ENCODE assay signal across 8 cellular contexts in the genomic region with DNA sequence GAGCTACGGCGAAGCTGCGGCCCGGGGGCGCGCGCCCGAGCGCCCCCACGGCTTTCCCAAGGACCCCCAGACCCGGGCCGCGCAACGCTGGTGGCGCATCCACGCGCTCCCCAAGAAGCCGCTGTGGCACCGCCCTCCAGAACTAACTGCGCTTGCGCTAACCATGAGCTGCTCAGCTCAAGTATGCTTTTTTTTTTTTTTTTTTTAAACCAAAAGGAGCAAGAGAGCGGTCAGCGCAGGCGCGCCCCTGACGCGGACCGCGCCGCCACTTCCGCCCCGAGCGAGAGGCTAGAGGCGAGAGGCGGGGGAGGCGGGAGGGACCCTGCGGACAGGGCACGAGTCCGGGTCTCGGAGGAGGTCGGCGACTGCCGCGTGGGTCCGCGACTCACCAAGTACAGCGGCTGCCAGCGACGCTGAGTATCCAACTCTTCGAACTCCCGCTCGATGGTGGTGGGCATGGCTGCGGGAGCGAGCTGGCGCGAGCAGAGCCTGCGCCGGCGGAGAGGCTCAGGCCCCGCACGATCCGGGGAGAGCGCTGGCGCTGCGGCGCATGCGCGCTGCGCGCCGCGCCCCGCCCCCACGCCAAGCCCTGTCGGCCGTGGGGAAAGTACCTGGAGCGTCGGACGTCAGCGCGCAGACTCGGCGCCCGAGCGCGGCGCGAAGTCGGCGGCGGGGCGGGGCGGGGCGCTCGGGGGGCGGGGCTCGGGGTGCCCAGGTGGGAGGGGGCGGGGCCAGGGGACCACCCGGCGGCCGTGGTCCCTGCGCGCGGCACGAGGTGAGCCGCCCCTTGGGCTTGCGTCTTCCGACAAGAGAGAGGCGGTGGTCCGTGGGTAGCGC. TPM values are rescaled to one million over a fixed set of nuclear protein-coding genes. Genes with fewer than 3 reads are reported as not detected.
DNase-seq lines count a peak whose midpoint lies in the region; ATAC-seq and TF ChIP-seq lines count a peak whose summit lies in the region.

TSS of gene PTPN2 (minus strand) at position 554 of the 837 bp plus-strand sequence. CDS start at position 458, 96 bp downstream.

- H3K27ac Mint-ChIP-seq in GM23338: peak within 1 kb of the TSS; percentile 73
- H3K27ac Mint-ChIP-seq in naive B cell: peak within 1 kb of the TSS; percentile 97 to 99 (median 98)
- H3K27ac Mint-ChIP-seq in stimulated activated effector memory CD8-positive, alpha-beta T cell treated with anti-CD3 and anti-CD28 coated beads, Interleukin-12 subunit alpha, Interleukin-12 subunit beta, amount 100 ng/mL, for 72 hours: peak within 1 kb of the TSS; percentile 96

- H3K9me3 Mint-ChIP-seq in GM23338 (peaks cover 6% of the 10 kb centered on the region; the same call in 1 of the 3 replicates), naive B cell (no peaks in the 10 kb centered on the region)
- no peaks in the 10 kb centered on the region for H3K9me3 Mint-ChIP-seq in stimulated activated effector memory CD8-positive, alpha-beta T cell treated with anti-CD3 and anti-CD28 coated beads, Interleukin-12 subunit alpha, Interleukin-12 subunit beta, amount 100 ng/mL, for 72 hours

- no peaks in the 10 kb centered on the region; the same call in 1 of the 2 replicates for H4K20me1 ChIP-seq in GM23338 (replicated peaks; ENCODE audit: insufficient read depth)

- no peak within 1 kb of the TSS for H2AFZ ChIP-seq in GM23338

- H3K27me3 ChIP-seq in GM23338 (ENCODE audit: insufficient read depth) (no peaks in the 10 kb centered on the region), esophagus squamous epithelium (no peaks in the 10 kb centered on the region)

- H3K4me1 Mint-ChIP-seq in GM23338 (peaks cover 60% of the 10 kb centered on the region), naive B cell (peaks cover 52 to 71% (median 59%) of the 10 kb centered on the region in 3 donors)
- peaks cover 48% of the 10 kb centered on the region for H3K4me1 Mint-ChIP-seq in stimulated activated effector memory CD8-positive, alpha-beta T cell treated with anti-CD3 and anti-CD28 coated beads, Interleukin-12 subunit alpha, Interleukin-12 subunit beta, amount 100 ng/mL, for 72 hours

- peaks cover 18% of the 10 kb centered on the region for H3K27me3 Mint-ChIP-seq in GM23338 (ENCODE audit: insufficient read depth, low read depth, poor library complexity)
- no peaks in the 10 kb centered on the region for H3K27me3 Mint-ChIP-seq in naive B cell

- 0 to 1% methylated on average over 15 to 16 of the region's 111 CpGs for WGBS in esophagus squamous epithelium, 2 donors

- peaks cover 16% of the 10 kb centered on the region; the same call in 2 of the 3 replicates for H3K36me3 Mint-ChIP-seq in GM23338 (ENCODE audit: low read depth)
- no peaks in the 10 kb centered on the region for H3K36me3 Mint-ChIP-seq in naive B cell
- H3K36me3 Mint-ChIP-seq in stimulated activated effector memory CD8-positive, alpha-beta T cell treated with anti-CD3 and anti-CD28 coated beads, Interleukin-12 subunit alpha, Interleukin-12 subunit beta, amount 100 ng/mL, for 72 hours: peaks cover 41% of the 10 kb centered on the region

- H3K79me2 ChIP-seq in GM23338 (replicated peaks; ENCODE audit: insufficient read depth): peaks cover 43% of the 10 kb centered on the region

- no peaks in the 10 kb centered on the region for H3K36me3 ChIP-seq in GM23338 (ENCODE audit: insufficient read depth)
- no peaks in the 10 kb centered on the region for H3K36me3 ChIP-seq in esophagus squamous epithelium

- DNase-seq in Daoy (ENCODE audit: low read depth) (peak; percentile 92), GM23338 (ENCODE audit: low spot score) (peak; percentile 88), Kasumi-1 (lab: John Stamatoyannopoulos, UW) (peak; percentile 85 to 89), RKO (ENCODE audit: low spot score) (peak; percentile 95), activated T-helper 1 cell treated with Interleukin-2 at 50 U/mL for 16 hours (ENCODE audit: low read depth) (peak; percentile 86), esophagus squamous epithelium (lab: John Stamatoyannopoulos, UW) (peak; percentile 69), naive B cell (peak; percentile 94)
- peak; percentile 94 to 96 for DNase-seq in stimulated activated effector memory CD8-positive, alpha-beta T cell treated with anti-CD3 and anti-CD28 coated beads, Interleukin-12 subunit alpha, Interleukin-12 subunit beta, amount 100 ng/mL, for 72 hours (ENCODE audit: low spot score in 2 of 2)

- H3K4me1 ChIP-seq in GM23338 (ENCODE audit: insufficient read depth) (peaks cover 44% of the 10 kb centered on the region), esophagus squamous epithelium (peaks cover 12 to 57% (median 14%) of the 10 kb centered on the region in 3 donors)

- H3K9me2 ChIP-seq in GM23338 (ENCODE audit: insufficient read depth): no peaks in the 10 kb centered on the region

- peak within 1 kb of the TSS; percentile 90 for H3K4me2 ChIP-seq in GM23338

- H3K4me3 Mint-ChIP-seq in GM23338: peak within 1 kb of the TSS; percentile 87
- peak within 1 kb of the TSS; percentile 89 to 98 (median 94) for H3K4me3 Mint-ChIP-seq in naive B cell
- H3K4me3 Mint-ChIP-seq in stimulated activated effector memory CD8-positive, alpha-beta T cell treated with anti-CD3 and anti-CD28 coated beads, Interleukin-12 subunit alpha, Interleukin-12 subunit beta, amount 100 ng/mL, for 72 hours: peak within 1 kb of the TSS; percentile 80

- TF ChIP-seq CTCF in GM23338 (conservative IDR thresholded peaks at IDR 0.05; ENCODE audit: low read depth in 2 of 2) (no peak), esophagus squamous epithelium (IDR thresholded peaks at IDR 0.05) (no peak)

- ATAC-seq in GM23338: peak; percentile 73
- peak; percentile 73 to 77 for ATAC-seq in naive B cell (ENCODE audit: low read depth in 2 of 2)
- ATAC-seq in stimulated activated effector memory CD8-positive, alpha-beta T cell treated with anti-CD3 and anti-CD28 coated beads, Interleukin-12 subunit alpha, Interleukin-12 subunit beta, amount 100 ng/mL, for 72 hours: peak; percentile 91

- H3F3A ChIP-seq in GM23338 (replicated peaks; ENCODE audit: low read depth): 0 out of 2 replicates have a peak, but pooled peaks cover 3% of the 10 kb centered on the region

- H3K27ac ChIP-seq in GM23338 (ENCODE audit: low read depth) (peak within 1 kb of the TSS; percentile 94), esophagus squamous epithelium (peak within 1 kb of the TSS; percentile 97 to 100 (median 98))

- H3K9me3 ChIP-seq in esophagus squamous epithelium: no peaks in the 10 kb centered on the region

- peak in 3 of 4 donors; percentile 36 to 95 (median 91) for TF ChIP-seq POLR2A in esophagus squamous epithelium (IDR thresholded peaks at IDR 0.05)

- intact Hi-C loops in esophagus squamous epithelium (cut with DNase I): no loop called here

- H3K4me3 ChIP-seq in GM23338 (peak within 1 kb of the TSS; percentile 74), esophagus squamous epithelium (peak within 1 kb of the TSS; percentile 67 to 97 (median 85))

TF ChIP-seq in GM23338, 12 proteins besides CTCF, POLR2A, EP300 and RAD21:
- TF ChIP-seq CREB1 (CRISPR knock-in tag; IDR thresholded peaks at IDR 0.05; ENCODE audit: low read depth) (peak; percentile 62), POLR2AphosphoS5 (IDR thresholded peaks at IDR 0.05; ENCODE audit: low read depth) (peak; percentile 92), ZNF114 (CRISPR knock-in tag; IDR thresholded peaks at IDR 0.05) (no peak), EZH2 (IDR thresholded peaks at IDR 0.05; ENCODE audit: low read depth, unreplicated experiment) (no peak)

RNA-seq across cellular contexts. Expression of gene PTPN2, which starts in this region (rescaled TPM):
- 33.4 and 48.9 TPM in 2 replicates for total RNA-seq in Daoy (2014; rRNA removed; shearing (Covaris generic))
- total RNA-seq in GM23338 (2014; rRNA removed; shearing (Covaris generic)): 49.9 and 57.5 TPM in 2 replicates
- polyA plus RNA-seq in GM23338 (2016; fragmentation: Nextera tagmentation; extraction: Ambion mirVana) (52.4 and 65.5 TPM in 2 replicates), naive B cell (ENCODE audit: low read depth in 6 of 6) (100 to 1,000 TPM in 2 of 6 donors, 10 to 100 TPM in 4; 84.6 to 112 (median 99.1) TPM)
- 10 to 100 TPM; 31.8 to 37.9 (median 33.4) TPM for total RNA-seq in esophagus squamous epithelium

Comparison
In these comparisons a context has a peak if more than half of its experiments do, and no peak if none do; other contexts are left out.
1. Peak in every context shown above with its lines: DNase-seq, ATAC-seq, H3K4me3 ChIP-seq and H3K27ac ChIP-seq.